ENCODE assay signal across 23 cellular contexts in the genomic region with DNA sequence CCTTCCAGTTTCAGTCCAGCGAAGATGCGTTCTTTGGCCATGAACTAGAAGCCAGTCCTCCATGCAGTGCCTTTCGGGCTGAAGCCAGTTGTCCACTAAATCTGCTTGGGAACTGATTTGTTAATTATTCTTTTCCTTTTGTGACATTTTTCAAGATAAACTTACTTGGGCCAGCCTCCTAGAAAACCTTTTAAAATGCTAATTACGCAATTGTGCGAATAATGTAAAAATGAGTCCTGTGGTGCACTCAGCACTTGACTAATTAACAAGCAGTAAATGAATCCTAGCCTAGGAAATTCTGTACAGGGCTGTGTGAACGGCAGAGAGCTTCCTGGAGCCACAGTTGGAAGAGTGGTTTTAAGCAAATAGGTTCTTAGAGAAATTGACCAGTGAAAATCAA.
"Had no signal": no experiment of that assay in that cellular context is flagged by ENCODE, and none has a peak within 500 bp of the region (broad histone marks: within the 10 kb centered on the region; RNA-seq: fewer than 3 reads in every experiment).

No MANE protein-coding gene starts in this region.

- H3K9me3 Mint-ChIP-seq: mesothelial cell of epicardium; natural killer cell; stimulated activated effector memory CD8-positive, alpha-beta T cell treated with anti-CD3 and anti-CD28 coated beads, Interleukin-12 subunit alpha, Interleukin-12 subunit beta, amount 100 ng/mL, for 72 hours; stimulated activated naive CD8-positive, alpha-beta T cell treated with anti-CD3 and anti-CD28 coated beads, Interleukin-15, Interleukin-2, amounts not matched to agents 100 ng/mL and 50 ng/mL, for 24 hours; type B pancreatic cell had no signal

- H3K4me1 ChIP-seq: suprapubic skin, uterus had no signal

- H3K4me3 ChIP-seq: heart left ventricle, left ventricle myocardium inferior, lung, ovary, skin epidermis, suprapubic skin, tibial nerve, uterus had no signal

- H3K4me3 Mint-ChIP-seq: mesothelial cell of epicardium; naive B cell; natural killer cell; stimulated activated effector memory CD8-positive, alpha-beta T cell treated with anti-CD3 and anti-CD28 coated beads, Interleukin-12 subunit alpha, Interleukin-12 subunit beta, amount 100 ng/mL, for 72 hours; stimulated activated naive CD8-positive, alpha-beta T cell treated with anti-CD3 and anti-CD28 coated beads, Interleukin-15, Interleukin-2, amounts not matched to agents 100 ng/mL and 50 ng/mL, for 24 hours; type B pancreatic cell had no signal

- H3K27ac Mint-ChIP-seq: mesothelial cell of epicardium; naive B cell; natural killer cell; progenitor cell of endocrine pancreas; stimulated activated effector memory CD8-positive, alpha-beta T cell treated with anti-CD3 and anti-CD28 coated beads, Interleukin-12 subunit alpha, Interleukin-12 subunit beta, amount 100 ng/mL, for 72 hours; stimulated activated naive CD8-positive, alpha-beta T cell treated with anti-CD3 and anti-CD28 coated beads, Interleukin-15, Interleukin-2, amounts not matched to agents 100 ng/mL and 50 ng/mL, for 24 hours; type B pancreatic cell had no signal

- H3K27ac ChIP-seq: heart left ventricle, left ventricle myocardium inferior, ovary, skin epidermis, suprapubic skin, tibial nerve, uterus had no signal

- H3K36me3 Mint-ChIP-seq: mesothelial cell of epicardium; naive B cell; natural killer cell; stimulated activated effector memory CD8-positive, alpha-beta T cell treated with anti-CD3 and anti-CD28 coated beads, Interleukin-12 subunit alpha, Interleukin-12 subunit beta, amount 100 ng/mL, for 72 hours had no signal

- H3K27me3 ChIP-seq: ovary, suprapubic skin, tibial nerve, uterus had no signal

- H3K27me3 Mint-ChIP-seq: progenitor cell of endocrine pancreas, type B pancreatic cell had no signal

- DNase-seq: heart left ventricle; left ventricle myocardium inferior; mesendoderm; naive B cell; natural killer cell; ovary; retina; right cardiac atrium; stimulated activated CD4-positive, alpha-beta T cell treated with anti-CD3 and anti-CD28 coated beads, Interleukin-12 subunit alpha, Interleukin-12 subunit beta, amount 100 ng/mL, for 4 hours; stimulated activated CD4-positive, alpha-beta T cell treated with anti-CD3 and anti-CD28 coated beads, Interleukin-15, amount 100 ng/mL, for 24 hours; stimulated activated CD4-positive, alpha-beta T cell treated with anti-CD3 and anti-CD28 coated beads, Interleukin-2, amount 100 ng/mL, for 24 hours; stimulated activated CD4-positive, alpha-beta T cell treated with anti-CD3 and anti-CD28 coated beads, Interleukin-4, amount 100 ng/mL, for 24 hours; stimulated activated naive CD4-positive, alpha-beta T cell; uterus had no signal

- H3K4me1 Mint-ChIP-seq: naive B cell; natural killer cell; stimulated activated effector memory CD8-positive, alpha-beta T cell treated with anti-CD3 and anti-CD28 coated beads, Interleukin-12 subunit alpha, Interleukin-12 subunit beta, amount 100 ng/mL, for 72 hours had no signal

- H3K9me3 ChIP-seq: heart left ventricle, left ventricle myocardium inferior, ovary, suprapubic skin, tibial nerve, uterus had no signal

- H3K36me3 ChIP-seq: heart left ventricle, left ventricle myocardium inferior, ovary, suprapubic skin, tibial nerve, uterus had no signal
